ENCODE assay signal across 1 cellular context in genomic region chrX:28205905-28206304, GRCh38.
TF ChIP-seq lines count a peak whose summit lies in the region.

No MANE protein-coding gene starts in this region.

TF ChIP-seq in GM23338, 12 proteins besides CTCF, POLR2A, EP300 and RAD21 (continued from another document):
- no peak for TF ChIP-seq ZNF462 (CRISPR knock-in tag; IDR thresholded peaks at IDR 0.05)
- no peak for TF ChIP-seq ETS1 (IDR thresholded peaks at IDR 0.05)
- TF ChIP-seq NANOG (IDR thresholded peaks at IDR 0.05; ENCODE audit: borderline replicate concordance): no peak
- no peak for TF ChIP-seq JUNB (IDR thresholded peaks at IDR 0.05; ENCODE audit: unreplicated experiment)
- TF ChIP-seq EZH2 (IDR thresholded peaks at IDR 0.05; ENCODE audit: low read depth, unreplicated experiment): no peak
- no peak for TF ChIP-seq STAT1 (IDR thresholded peaks at IDR 0.05; ENCODE audit: unreplicated experiment)
- TF ChIP-seq EZH2phosphoT487 (IDR thresholded peaks at IDR 0.05; ENCODE audit: unreplicated experiment): no peak
- no peak for TF ChIP-seq ZNF114 (CRISPR knock-in tag; IDR thresholded peaks at IDR 0.05)
- no peak for TF ChIP-seq POLR2AphosphoS5 (IDR thresholded peaks at IDR 0.05; ENCODE audit: low read depth)
- TF ChIP-seq CREB1 (CRISPR knock-in tag; IDR thresholded peaks at IDR 0.05; ENCODE audit: low read depth): no peak
